In the genomic region with DNA sequence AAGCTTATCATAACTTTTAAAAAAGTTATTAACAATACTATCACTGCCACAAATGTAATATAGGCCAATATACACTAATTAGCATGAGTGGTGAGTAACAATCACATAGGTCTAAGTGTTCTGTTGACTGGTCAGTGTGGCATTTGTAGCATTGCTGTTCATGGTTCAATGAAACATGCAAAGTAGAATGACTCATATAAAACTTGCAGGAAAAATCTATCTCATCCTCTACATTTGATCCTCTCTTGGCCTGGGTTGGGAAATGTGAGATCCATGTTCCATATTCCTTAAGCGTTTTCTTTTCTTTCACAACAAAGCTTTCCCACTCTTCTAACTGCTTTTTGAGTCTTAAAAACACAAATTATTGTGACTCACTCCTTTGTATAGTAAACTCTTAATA, we compare ENCODE assay signal across 30 cellular contexts.
"Had no signal": no experiment of that assay in that cellular context is flagged by ENCODE, and none has a peak within 500 bp of the region (broad histone marks: within the 10 kb centered on the region; RNA-seq: fewer than 3 reads in every experiment).

No MANE protein-coding gene starts in this region.

- H3K27me3 ChIP-seq: ascending aorta, cardiac muscle cell, Peyer's patch, SJSA1 had no signal

- H3K9me3 Mint-ChIP-seq: activated CD4-positive, alpha-beta T cell treated with anti-CD3 and anti-CD28 coated beads, Interleukin-2, amount 10 ng/mL, durations not matched to agents 24 days and 14 days had no signal

- H3K36me3 ChIP-seq: ascending aorta, cardiac muscle cell, Peyer's patch, SJSA1 had no signal

- H3K27ac Mint-ChIP-seq: activated B cell treated with CpG ODN at 0.5 μM for 24 hours; activated CD4-positive, alpha-beta T cell treated with anti-CD3 and anti-CD28 coated beads, Interleukin-2, amount 10 ng/mL, durations not matched to agents 24 days and 14 days; activated CD8-positive, alpha-beta memory T cell treated with anti-CD3 and anti-CD28 coated beads, Interleukin-2, amount 10 ng/mL, durations not matched to agents 7 days and 5 days; activated naive CD4-positive, alpha-beta T cell treated with anti-CD3 and anti-CD28 coated beads, Interleukin-2, amount 50 U/mL, for 72 hours; activated naive CD8-positive, alpha-beta T cell treated with anti-CD3 and anti-CD28 coated beads, Interleukin-2, amount 50 U/mL, for 24 hours; activated T-cell treated with anti-CD3 and anti-CD28 coated beads, Interleukin-2, amount 50 U/mL, for 24 hours; activated T-helper 1 cell treated with anti-CD3 and anti-CD28 coated beads, Interleukin-12 subunit alpha, Interleukin-12 subunit beta, Interleukin-2, Interleukin-4 antibody, amounts not matched to agents 30 ng/mL and 10 ng/mL and 1 ng/mL, durations not matched to agents 14 hours and 24 hours and 36 hours; brain; IgD-negative memory B cell had no signal

- H3K27ac ChIP-seq: ascending aorta, cardiac muscle cell, Peyer's patch, RWPE1, SJSA1 had no signal

- H3K27me3 Mint-ChIP-seq: activated B cell treated with CpG ODN at 0.5 μM for 24 hours; activated CD4-positive, alpha-beta T cell treated with anti-CD3 and anti-CD28 coated beads, Interleukin-2, amount 10 ng/mL, durations not matched to agents 24 days and 14 days; activated CD8-positive, alpha-beta memory T cell treated with anti-CD3 and anti-CD28 coated beads, Interleukin-2, amount 10 ng/mL, durations not matched to agents 7 days and 5 days; activated naive CD8-positive, alpha-beta T cell treated with anti-CD3 and anti-CD28 coated beads, Interleukin-2, amount 50 U/mL, for 24 hours; activated T-cell treated with anti-CD3 and anti-CD28 coated beads, Interleukin-2, amount 50 U/mL, for 24 hours; brain; IgD-negative memory B cell had no signal

- H3K9me3 ChIP-seq: ascending aorta, Peyer's patch, SJSA1 had no signal

- H3K36me3 Mint-ChIP-seq: activated CD8-positive, alpha-beta memory T cell treated with anti-CD3 and anti-CD28 coated beads, Interleukin-2, amount 10 ng/mL, durations not matched to agents 7 days and 5 days; brain; IgD-negative memory B cell had no signal

- H3K4me3 ChIP-seq: ascending aorta, cardiac muscle cell, Peyer's patch, SJSA1 had no signal

- H3K4me3 Mint-ChIP-seq: activated B cell treated with CpG ODN at 0.5 μM for 24 hours; activated CD4-positive, alpha-beta T cell treated with anti-CD3 and anti-CD28 coated beads, Interleukin-2, amount 10 ng/mL, durations not matched to agents 24 days and 14 days; activated CD8-positive, alpha-beta memory T cell treated with anti-CD3 and anti-CD28 coated beads, Interleukin-2, amount 10 ng/mL, durations not matched to agents 7 days and 5 days; activated naive CD8-positive, alpha-beta T cell treated with anti-CD3 and anti-CD28 coated beads, Interleukin-2, amount 50 U/mL, for 24 hours; activated T-cell treated with anti-CD3 and anti-CD28 coated beads, Interleukin-2, amount 50 U/mL, for 24 hours; activated T-helper 1 cell treated with anti-CD3 and anti-CD28 coated beads, Interleukin-12 subunit alpha, Interleukin-12 subunit beta, Interleukin-2, Interleukin-4 antibody, amounts not matched to agents 30 ng/mL and 10 ng/mL and 1 ng/mL, durations not matched to agents 14 hours and 24 hours and 36 hours; brain; IgD-negative memory B cell had no signal

- H3K4me1 Mint-ChIP-seq: activated B cell treated with CpG ODN at 0.5 μM for 24 hours; activated CD4-positive, alpha-beta T cell treated with anti-CD3 and anti-CD28 coated beads, Interleukin-2, amount 10 ng/mL, durations not matched to agents 24 days and 14 days; activated CD8-positive, alpha-beta memory T cell treated with anti-CD3 and anti-CD28 coated beads, Interleukin-2, amount 10 ng/mL, durations not matched to agents 7 days and 5 days; activated naive CD8-positive, alpha-beta T cell treated with anti-CD3 and anti-CD28 coated beads, Interleukin-2, amount 50 U/mL, for 24 hours; brain; IgD-negative memory B cell had no signal

- DNase-seq: activated B cell treated with CpG ODN at 0.5 μM for 24 hours; activated CD4-positive, alpha-beta T cell treated with anti-CD3 and anti-CD28 coated beads for 1 hour; activated CD4-positive, alpha-beta T cell treated with anti-CD3 and anti-CD28 coated beads, Interleukin-2, amount 10 ng/mL, durations not matched to agents 24 days and 14 days; activated CD4-positive, alpha-beta T cell treated with anti-CD3 and anti-CD28 coated beads, Interleukin-2, amount 50 U/mL, for 48 hours; activated CD8-positive, alpha-beta memory T cell treated with anti-CD3 and anti-CD28 coated beads, Interleukin-2, amount 10 ng/mL, durations not matched to agents 7 days and 5 days; activated effector memory CD4-positive, alpha-beta T cell treated with anti-CD3 and anti-CD28 coated beads, Interleukin-2, amount 50 U/mL, for 16 hours; activated naive CD4-positive, alpha-beta T cell treated with Interleukin-2 at 50 U/mL for 16 hours; activated naive CD8-positive, alpha-beta T cell treated with anti-CD3 and anti-CD28 coated beads, Interleukin-2, amount 50 U/mL, for 24 hours; activated T-cell treated with anti-CD3 and anti-CD28 coated beads, Interleukin-2, amount 50 U/mL, for 24 hours; amniotic stem cell; KG1; NCI-H1092; NCI-H1417; NCI-H1694 treated with DMSO at 0.1 percent for 48 hours; NCI-H2029 treated with DMSO at 0.1 percent for 48 hours; NCI-H510A treated with DMSO at 0.1 percent for 48 hours; NCI-H69; NK-92 treated with Interleukin-12 subunit alpha and Interleukin-12 subunit beta, amount 100 ng/mL, for 24 hours; Peyer's patch; Right ventricle myocardium superior; SW 1271; T-helper 9 cell had no signal

- H3K4me1 ChIP-seq: ascending aorta, Peyer's patch, SJSA1 had no signal
